ENCODE assay signal across 10 cellular contexts in genomic region chr13:59744747-59745394, GRCh38.
DNase-seq lines count a peak whose midpoint lies in the region; ATAC-seq and TF ChIP-seq lines count a peak whose summit lies in the region.
"Had no signal": no experiment of that assay in that cellular context is flagged by ENCODE, and none has a peak within 500 bp of the region (broad histone marks: within the 10 kb centered on the region; RNA-seq: fewer than 3 reads in every experiment).

No MANE protein-coding gene starts in this region.

- DNase-seq in RPMI8226 (peak; percentile 31), nephron progenitor cell (no peak), NCI-H69 (lab: John Stamatoyannopoulos, UW) (no peak), kidney glomerular epithelial cell (lab: John Stamatoyannopoulos, UW) (no peak)
- DNase-seq in stimulated activated CD8-positive, alpha-beta memory T cell treated with anti-CD3 and anti-CD28 coated beads, Interleukin-4, amount 100 ng/mL, for 48 hours: no peak
- DNase-seq: KG1, SHP77 treated with DMSO at 0.1 percent for 48 hours had no signal

- ATAC-seq in GM18907 (IDR thresholded peaks at IDR 0.05; ENCODE audit: unreplicated experiment) (peak; percentile 55), HG02623 (IDR thresholded peaks at IDR 0.05; ENCODE audit: unreplicated experiment) (peak; percentile 44), gastroesophageal sphincter (no peak)

- TF ChIP-seq CTCF in nephron progenitor cell (IDR thresholded peaks at IDR 0.05): no peak
- TF ChIP-seq CTCF in gastroesophageal sphincter (IDR thresholded peaks at IDR 0.05): no peak

- no peaks in the 10 kb centered on the region for H3K9me3 Mint-ChIP-seq in nephron progenitor cell

- TF ChIP-seq EP300 in gastroesophageal sphincter (IDR thresholded peaks at IDR 0.05): no peak

- peaks cover 4% of the 10 kb centered on the region for H3K27me3 Mint-ChIP-seq in nephron progenitor cell (ENCODE audit: low read depth, poor library complexity)

- no peaks in the 10 kb centered on the region for H3K9me3 ChIP-seq in gastroesophageal sphincter

- H3K36me3 Mint-ChIP-seq in nephron progenitor cell (ENCODE audit: low read depth): no peaks in the 10 kb centered on the region

- WGBS in gastroesophageal sphincter (ENCODE audit: low coverage in 1 of 2), 2 donors: 76% methylated on average over 2 of the region's 2 CpGs; no CpG with 5 or more reads in 1 of the 2 donors

- peak overlapping the region; percentile 66 for H3K27ac Mint-ChIP-seq in nephron progenitor cell

- H3K4me1 Mint-ChIP-seq in nephron progenitor cell: peaks cover 18% of the 10 kb centered on the region

- no peaks in the 10 kb centered on the region for H3K27me3 ChIP-seq in gastroesophageal sphincter

- no peak for TF ChIP-seq POLR2A in gastroesophageal sphincter (IDR thresholded peaks at IDR 0.05)

- H3K36me3 ChIP-seq in gastroesophageal sphincter: no peaks in the 10 kb centered on the region

- H3K4me1 ChIP-seq in gastroesophageal sphincter: no peaks in the 10 kb centered on the region

- H3K27ac ChIP-seq in gastroesophageal sphincter: no peak overlapping the region

- H3K4me3 ChIP-seq in gastroesophageal sphincter: no peak overlapping the region

- no peak overlapping the region for H3K4me3 Mint-ChIP-seq in nephron progenitor cell
